Comparison of ENCODE assay signal across 14 cellular contexts in genomic region chr9:27184556-27185351, GRCh38.
A peak's percentile ranks its signal among the peaks of the same experiment; 100 is the strongest.
DNase-seq lines count a peak whose midpoint lies in the region; ATAC-seq and TF ChIP-seq lines count a peak whose summit lies in the region.
"Had no signal": no experiment of that assay in that cellular context is flagged by ENCODE, and none has a peak within 500 bp of the region (broad histone marks: within the 10 kb centered on the region; RNA-seq: fewer than 3 reads in every experiment).

No MANE protein-coding gene starts in this region.

- H3K27ac ChIP-seq in heart left ventricle = peak overlapping the region in 5 of 12 donors; percentile 8 to 39 (median 27)
- H3K27ac ChIP-seq in SK-N-SH (ENCODE audit: low read depth in 2 of 2, low read length in 1 of 2) = peak overlapping the region in 1 of 2 experiments; percentile 52; a peak in 1 of 4 replicates
- no peak overlapping the region for H3K27ac ChIP-seq in upper lobe of right lung
- H3K27ac ChIP-seq in sigmoid colon = no peak overlapping the region
- H3K27ac ChIP-seq: cardiac muscle cell, neural progenitor cell, skin epidermis had no signal

- no peak overlapping the region for H3K9ac ChIP-seq in SK-N-SH
- H3K9ac ChIP-seq: neural progenitor cell had no signal

- TF ChIP-seq CTCF in heart left ventricle (IDR thresholded peaks at IDR 0.05) (no peak), SK-N-SH (IDR thresholded peaks at IDR 0.05) (no peak), upper lobe of right lung (IDR thresholded peaks at IDR 0.05) (no peak), sigmoid colon (IDR thresholded peaks at IDR 0.05) (no peak)

- WGBS in heart left ventricle, 4 donors = 52 to 68% (median 59%) methylated on average over 5 of the region's 5 CpGs
- 59% methylated on average over 5 of the region's 5 CpGs for WGBS in SK-N-SH (ENCODE audit: low lambda C conversion rate)
- WGBS in sigmoid colon, 2 donors = 64 to 87% methylated on average over 5 of the region's 5 CpGs

- no peaks in the 10 kb centered on the region for H4K20me1 ChIP-seq in SK-N-SH (ENCODE audit: insufficient read depth)

- no peaks in the 10 kb centered on the region for H3F3A ChIP-seq in SK-N-SH (replicated peaks; ENCODE audit: insufficient read depth)

- H3K9me3 ChIP-seq in heart left ventricle (no peaks in the 10 kb centered on the region), SK-N-SH (no peaks in the 10 kb centered on the region), upper lobe of right lung (no peaks in the 10 kb centered on the region), sigmoid colon (no peaks in the 10 kb centered on the region)

- CTCF ChIA-PET in SK-N-SH (lab: Yijun Ruan, JAX) = no interaction called here

- no peak overlapping the region for H2AFZ ChIP-seq in SK-N-SH (ENCODE audit: low read depth)
- H2AFZ ChIP-seq: neural progenitor cell had no signal

- no peak for TF ChIP-seq POLR2A in heart left ventricle (IDR thresholded peaks at IDR 0.05)
- TF ChIP-seq POLR2A in sigmoid colon (IDR thresholded peaks at IDR 0.05) = no peak

- intact Hi-C loops in heart left ventricle (cut with DNase I) (loop anchor here in 4 of 10 donors (5.0 kb wide), 4 partner anchors 47 to 77 kb away; partner anchors contain the start of gene TEK (in 1 of the 4)), Right ventricle myocardium inferior (cut with DNase I) (loop anchor here (1.0 kb wide), 1 partner anchor 9 kb away; no protein-coding TSS in a partner anchor), upper lobe of right lung (cut with DNase I) (no loop called here), sigmoid colon (cut with DNase I) (no loop called here)

- POLR2A ChIA-PET in SK-N-SH (lab: Yijun Ruan, JAX) = no interaction called here

- no peaks in the 10 kb centered on the region for H3K9me2 ChIP-seq in SK-N-SH

- H3K27me3 ChIP-seq in heart left ventricle (no peaks in the 10 kb centered on the region), SK-N-SH (ENCODE audit: insufficient read depth) (no peaks in the 10 kb centered on the region), upper lobe of right lung (no peaks in the 10 kb centered on the region), sigmoid colon (no peaks in the 10 kb centered on the region)
- H3K27me3 ChIP-seq: cardiac muscle cell, neural progenitor cell had no signal

- H3K4me2 ChIP-seq in SK-N-SH = no peak overlapping the region
- H3K4me2 ChIP-seq: neural progenitor cell had no signal

- ATAC-seq in heart left ventricle (peak in 3 of 4 donors; percentile 32 to 82 (median 47)), Right ventricle myocardium inferior (no peak), upper lobe of right lung (peak; percentile 42), HG02884 (IDR thresholded peaks at IDR 0.05; ENCODE audit: unreplicated experiment) (no peak), HG03097 (IDR thresholded peaks at IDR 0.05; ENCODE audit: low FRiP score, unreplicated experiment) (no peak)
- ATAC-seq: PC-3 had no signal

- H3K4me3 ChIP-seq in heart left ventricle (no peak overlapping the region), SK-N-SH (ENCODE audit: low read depth in 2 of 2, low read length in 1 of 2) (no peak overlapping the region), upper lobe of right lung (no peak overlapping the region), sigmoid colon (no peak overlapping the region)
- H3K4me3 ChIP-seq: cardiac muscle cell, neural progenitor cell, skin epidermis had no signal

- H3K36me3 ChIP-seq in heart left ventricle (peaks cover 0 to 37% (median 5%) of the 10 kb centered on the region in 9 donors), SK-N-SH (replicated peaks in 1 of 2; ENCODE audit: control insufficient read depth in 1 of 2, insufficient read depth in 2 of 2, low read length in 1 of 2) (no peaks in the 10 kb centered on the region), upper lobe of right lung (no peaks in the 10 kb centered on the region), sigmoid colon (no peaks in the 10 kb centered on the region)
- H3K36me3 ChIP-seq: cardiac muscle cell, neural progenitor cell had no signal

- TF ChIP-seq RAD21 in SK-N-SH (IDR thresholded peaks at IDR 0.05; ENCODE audit: low read length) = no peak

- H3K4me1 ChIP-seq in heart left ventricle (peaks cover 0 to 25% (median 6%) of the 10 kb centered on the region in 12 donors), SK-N-SH (ENCODE audit: control insufficient read depth in 1 of 2, insufficient read depth in 2 of 2, low read depth in 1 of 2, low read length in 1 of 2) (peaks cover 0 to 11% of the 10 kb centered on the region in 2 experiments), upper lobe of right lung (peaks cover 10% of the 10 kb centered on the region), sigmoid colon (peaks cover 0 to 22% (median 14%) of the 10 kb centered on the region in 4 donors)

- peak in 2 of 5 donors; percentile 23 to 29 for DNase-seq in heart left ventricle
- DNase-seq in Right ventricle myocardium inferior (ENCODE audit: missing footprints) = no peak
- DNase-seq in SK-N-SH = no peak
- DNase-seq in foreskin melanocyte = peak; percentile 29
- no peak for DNase-seq in upper lobe of right lung
- no peak for DNase-seq in sigmoid colon
- DNase-seq: activated naive CD4-positive, alpha-beta T cell treated with anti-CD3 and anti-CD28 coated beads, Interleukin-2, amount 50 U/mL, for 16 hours; NCI-H2171; PC-3 had no signal

- H3K79me2 ChIP-seq in SK-N-SH (ENCODE audit: insufficient read depth) = no peaks in the 10 kb centered on the region

- no peak for TF ChIP-seq EP300 in SK-N-SH (IDR thresholded peaks at IDR 0.05; ENCODE audit: borderline replicate concordance in 1 of 2, low read depth in 1 of 2, low read length in 1 of 2)
- TF ChIP-seq EP300 in sigmoid colon (IDR thresholded peaks at IDR 0.05) = no peak

TF ChIP-seq in SK-N-SH, 30 proteins besides CTCF, POLR2A, EP300 and RAD21:
- TF ChIP-seq JUND (IDR thresholded peaks at IDR 0.05) (peak; percentile 61), FOSL2 (IDR thresholded peaks at IDR 0.05; ENCODE audit: borderline replicate concordance, low read depth) (peak; percentile 56; the same call in 1 of the 2 replicates), TAF1 (IDR thresholded peaks at IDR 0.05; ENCODE audit: borderline replicate concordance, low read depth, low read length) (no peak), TCF12 (IDR thresholded peaks at IDR 0.05) (peak; percentile 12; the same call in 1 of the 2 replicates), SIN3A (IDR thresholded peaks at IDR 0.05; ENCODE audit: borderline replicate concordance, low read depth, low read length) (no peak), YY1 (IDR thresholded peaks at IDR 0.05; ENCODE audit: low read depth) (no peak), GATA2 (CRISPR knock-in tag; IDR thresholded peaks at IDR 0.05) (no peak), NRF1 (IDR thresholded peaks at IDR 0.05; ENCODE audit: low read depth, low read length) (no peak), NFIC (IDR thresholded peaks at IDR 0.05; ENCODE audit: borderline replicate concordance) (peak; percentile 72; the same call in 1 of the 2 replicates), RCOR1 (IDR thresholded peaks at IDR 0.05; ENCODE audit: low read length) (no peak), USF2 (IDR thresholded peaks at IDR 0.05; ENCODE audit: borderline replicate concordance, low read depth, low read length) (no peak)
- TF ChIP-seq, protein P1, sequence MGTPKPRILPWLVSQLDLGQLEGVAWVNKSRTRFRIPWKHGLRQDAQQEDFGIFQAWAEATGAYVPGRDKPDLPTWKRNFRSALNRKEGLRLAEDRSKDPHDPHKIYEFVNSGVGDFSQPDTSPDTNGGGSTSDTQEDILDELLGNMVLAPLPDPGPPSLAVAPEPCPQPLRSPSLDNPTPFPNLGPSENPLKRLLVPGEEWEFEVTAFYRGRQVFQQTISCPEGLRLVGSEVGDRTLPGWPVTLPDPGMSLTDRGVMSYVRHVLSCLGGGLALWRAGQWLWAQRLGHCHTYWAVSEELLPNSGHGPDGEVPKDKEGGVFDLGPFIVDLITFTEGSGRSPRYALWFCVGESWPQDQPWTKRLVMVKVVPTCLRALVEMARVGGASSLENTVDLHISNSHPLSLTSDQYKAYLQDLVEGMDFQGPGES (IDR thresholded peaks at IDR 0.05; ENCODE audit: low read depth, low read length) = no peak

Comparison
In these comparisons a context has a peak if more than half of its experiments do, and no peak if none do; other contexts are left out.
1. ATAC-seq: peak in heart left ventricle (3 of 4) and upper lobe of right lung (single experiment); none in Right ventricle myocardium inferior (single experiment), HG02884 (single experiment) and HG03097 (single experiment).